ENCODE assay signal across 27 cellular contexts in genomic region chr6:1290805-1291204, GRCh38. TPM values are rescaled to one million over a fixed set of nuclear protein-coding genes. Genes with fewer than 3 reads are reported as not detected.
DNase-seq lines count a peak whose midpoint lies in the region; ATAC-seq, FAIRE-seq and TF ChIP-seq lines count a peak whose summit lies in the region.
"Had no signal": no experiment of that assay in that cellular context is flagged by ENCODE, and none has a peak within 500 bp of the region (broad histone marks: within the 10 kb centered on the region; RNA-seq: fewer than 3 reads in every experiment).

No MANE protein-coding gene starts in this region.

- no peak for TF ChIP-seq RAD21 in HepG2 (CRISPR knock-in tag; IDR thresholded peaks at IDR 0.05)

- peak overlapping the region; percentile 91 for H3K27ac Mint-ChIP-seq in dendritic cell treated with granulocyte-macrophage colony-stimulating factor and Interleukin-4, amounts not matched to agents 40 ng/mL and 50 ng/mL, for 4 days
- no peak overlapping the region for H3K27ac Mint-ChIP-seq in mesothelial cell of epicardium
- H3K27ac Mint-ChIP-seq: CD4-positive, CD25-positive, alpha-beta regulatory T cell; HFFc6 had no signal

- peaks cover 20% of the 10 kb centered on the region for H3K9me3 Mint-ChIP-seq in dendritic cell treated with granulocyte-macrophage colony-stimulating factor and Interleukin-4, amounts not matched to agents 40 ng/mL and 50 ng/mL, for 4 days
- peaks cover 9% of the 10 kb centered on the region for H3K9me3 Mint-ChIP-seq in mesothelial cell of epicardium
- H3K9me3 Mint-ChIP-seq: HFFc6 had no signal

- H3K4me3 Mint-ChIP-seq in dendritic cell treated with granulocyte-macrophage colony-stimulating factor and Interleukin-4, amounts not matched to agents 40 ng/mL and 50 ng/mL, for 4 days, result no peak overlapping the region
- H3K4me3 Mint-ChIP-seq in mesothelial cell of epicardium, result no peak overlapping the region
- H3K4me3 Mint-ChIP-seq: CD4-positive, CD25-positive, alpha-beta regulatory T cell; CD8-positive, alpha-beta memory T cell; HFFc6 had no signal

- WGBS in HepG2 (ENCODE audit: low lambda C conversion rate), result 88% methylated on average over 4 of the region's 4 CpGs
- 70% methylated on average over 4 of the region's 4 CpGs for WGBS in right lobe of liver (ENCODE audit: insufficient coverage, low coverage, low lambda C conversion rate, missing lambda C conversion rate)

- no peak for TF ChIP-seq EP300 in HepG2 (IDR thresholded peaks at IDR 0.05; ENCODE audit: low read depth in 2 of 2, low read length in 2 of 2)
- TF ChIP-seq EP300 in HepG2 (CRISPR knock-in tag; IDR thresholded peaks at IDR 0.05; ENCODE audit: borderline replicate concordance), result no peak

- CTCF ChIA-PET in HepG2 (lab: Yijun Ruan, JAX; ENCODE audit: low intra/inter-chr PET ratio, low total read pairs), result no interaction called here

- no TSS peak for BruUV-seq in HepG2 (replicated peaks; lab: Mats Ljungman, UMichigan)

- no peaks in the 10 kb centered on the region for H3K79me2 ChIP-seq in HepG2 (ENCODE audit: insufficient read depth, low read length)

- TF ChIP-seq CTCF in HepG2 (CRISPR knock-in tag; IDR thresholded peaks at IDR 0.05) (no peak), right lobe of liver (IDR thresholded peaks at IDR 0.05) (no peak), lower lobe of right lung (IDR thresholded peaks at IDR 0.05) (no peak), upper lobe of right lung (IDR thresholded peaks at IDR 0.05) (no peak), WERI-Rb-1 (IDR thresholded peaks at IDR 0.05; ENCODE audit: low read depth, low read length) (no peak), mesothelial cell of epicardium (IDR thresholded peaks at IDR 0.05; ENCODE audit: unreplicated experiment) (no peak)

- DNase-seq in HepG2 (ENCODE audit: low spot score) (no peak), right lobe of liver (no peak), lower lobe of right lung (no peak), upper lobe of right lung (no peak), WERI-Rb-1 (no peak), A172 (ENCODE audit: low spot score) (no peak), mesothelial cell of epicardium (ENCODE audit: low spot score in 2 of 2, unreplicated experiment in 2 of 2) (no peak)
- DNase-seq: ACHN; AML-193; C1 segment of cervical spinal cord; CD4-positive, CD25-positive, alpha-beta regulatory T cell; CD8-positive, alpha-beta memory T cell; DMS 273 treated with DMSO at 0.1 percent for 48 hours; DMS53; DMS79 treated with DMSO at 0.1 percent for 48 hours; GF-D8; GOT3; HFFc6 had no signal

- no peaks in the 10 kb centered on the region for H4K20me1 ChIP-seq in HepG2 (ENCODE audit: insufficient read depth, low read length)

- H3K9ac ChIP-seq in HepG2 (ENCODE audit: insufficient read depth, low read depth, low read length), result no peak overlapping the region

- H3K36me3 ChIP-seq in HepG2 (replicated peaks in 1 of 2; ENCODE audit: control insufficient read depth in 1 of 2, insufficient read depth in 2 of 2, low read length in 2 of 2), result no peaks in the 10 kb centered on the region
- no peaks in the 10 kb centered on the region for H3K36me3 ChIP-seq in right lobe of liver
- no peaks in the 10 kb centered on the region for H3K36me3 ChIP-seq in lower lobe of right lung
- H3K36me3 ChIP-seq in upper lobe of right lung, result no peaks in the 10 kb centered on the region
- no peaks in the 10 kb centered on the region for H3K36me3 ChIP-seq in WERI-Rb-1
- H3K36me3 ChIP-seq: HAP-1 had no signal

- no peak overlapping the region for H3K4me2 ChIP-seq in HepG2 (ENCODE audit: low read depth, low read length)
- H3K4me2 ChIP-seq: A549 had no signal

- no peak overlapping the region for H2AFZ ChIP-seq in HepG2 (ENCODE audit: low read length)

- no peaks in the 10 kb centered on the region for H3K27me3 ChIP-seq in HepG2 (ENCODE audit: control insufficient read depth in 1 of 2, insufficient read depth in 2 of 2, low read length in 2 of 2)
- H3K27me3 ChIP-seq in right lobe of liver, result no peaks in the 10 kb centered on the region
- H3K27me3 ChIP-seq in lower lobe of right lung (ENCODE audit: low read depth), result no peaks in the 10 kb centered on the region
- no peaks in the 10 kb centered on the region for H3K27me3 ChIP-seq in upper lobe of right lung
- H3K27me3 ChIP-seq in WERI-Rb-1 (ENCODE audit: insufficient read depth, low read depth, severe bottlenecking), result no peaks in the 10 kb centered on the region

- TF ChIP-seq POLR2A in HepG2 (IDR thresholded peaks at IDR 0.05; ENCODE audit: insufficient read depth in 1 of 2, low read depth in 2 of 2, low read length in 2 of 2) (no peak), right lobe of liver (IDR thresholded peaks at IDR 0.05) (no peak)

- H3K4me1 Mint-ChIP-seq in dendritic cell treated with granulocyte-macrophage colony-stimulating factor and Interleukin-4, amounts not matched to agents 40 ng/mL and 50 ng/mL, for 4 days (ENCODE audit: low read depth), result peaks cover 68% of the 10 kb centered on the region
- peaks cover 5% of the 10 kb centered on the region for H3K4me1 Mint-ChIP-seq in mesothelial cell of epicardium
- H3K4me1 Mint-ChIP-seq: CD4-positive, CD25-positive, alpha-beta regulatory T cell; CD8-positive, alpha-beta memory T cell had no signal

- no peaks in the 10 kb centered on the region for H3K36me3 Mint-ChIP-seq in dendritic cell treated with granulocyte-macrophage colony-stimulating factor and Interleukin-4, amounts not matched to agents 40 ng/mL and 50 ng/mL, for 4 days (ENCODE audit: low read depth)
- no peaks in the 10 kb centered on the region for H3K36me3 Mint-ChIP-seq in mesothelial cell of epicardium
- H3K36me3 Mint-ChIP-seq: CD4-positive, CD25-positive, alpha-beta regulatory T cell; CD8-positive, alpha-beta memory T cell had no signal

- in situ Hi-C loops in HepG2 (cut with HindIII; ENCODE audit: extremely low pct_ligation_motif_present, low pct_unique_long_range_greater_than_20kb), result no loop called here

- H3K9me3 ChIP-seq in HepG2 (ENCODE audit: low read length), result no peaks in the 10 kb centered on the region
- H3K9me3 ChIP-seq in right lobe of liver, result no peaks in the 10 kb centered on the region
- no peaks in the 10 kb centered on the region for H3K9me3 ChIP-seq in lower lobe of right lung
- H3K9me3 ChIP-seq in upper lobe of right lung, result no peaks in the 10 kb centered on the region
- H3K9me3 ChIP-seq in WERI-Rb-1 (ENCODE audit: severe bottlenecking), result no peaks in the 10 kb centered on the region
- H3K9me3 ChIP-seq: A549, HAP-1 had no signal

- H3K4me3 ChIP-seq in HepG2 (replicated peaks in 1 of 3; ENCODE audit: insufficient read depth in 1 of 3, low read depth in 2 of 3, low read length in 3 of 3) (no peak overlapping the region), right lobe of liver (no peak overlapping the region), lower lobe of right lung (no peak overlapping the region), upper lobe of right lung (no peak overlapping the region), WERI-Rb-1 (ENCODE audit: low read depth, low read length) (no peak overlapping the region)
- H3K4me3 ChIP-seq: A549, HAP-1 had no signal

- FAIRE-seq in HepG2 (lab: Jason Lieb, UNC), result no peak
- FAIRE-seq: A549, D721Med, GM12891, GM18507, H54 had no signal

- peak; percentile 40; the same call in 1 of the 3 replicates for ATAC-seq in HepG2
- no peak for ATAC-seq in right lobe of liver
- ATAC-seq in lower lobe of right lung, result no peak
- ATAC-seq in upper lobe of right lung, result no peak
- ATAC-seq: A549 had no signal

- intact Hi-C loops in HepG2 (cut with micrococcal nuclease; ENCODE audit: unreplicated experiment) (no loop called here), right lobe of liver (cut with DNase I) (no loop called here), lower lobe of right lung (cut with DNase I) (no loop called here), upper lobe of right lung (cut with DNase I) (no loop called here)
- intact Hi-C loops in dendritic cell treated with granulocyte-macrophage colony-stimulating factor and Interleukin-4, amounts not matched to agents 40 ng/mL and 50 ng/mL, for 4 days (cut with micrococcal nuclease), result no loop called here

- POLR2A ChIA-PET in HepG2 (lab: Yijun Ruan, JAX), result interaction anchor here (1.3 to 6.0 kb wide), 5 partner anchors 18 to 236 kb away, joined by 6 to 46 read pairs (median 10); partner anchors contain the start of gene FOXQ1

- H3K27ac ChIP-seq in HepG2 (ENCODE audit: extremely low read length, insufficient read depth, low read length) (no peak overlapping the region), right lobe of liver (no peak overlapping the region), lower lobe of right lung (peak overlapping the region; percentile 13), upper lobe of right lung (peak overlapping the region; percentile 24), WERI-Rb-1 (no peak overlapping the region)
- H3K27ac ChIP-seq: 22Rv1, A549 had no signal

- peaks cover 10% of the 10 kb centered on the region for H3K27me3 Mint-ChIP-seq in dendritic cell treated with granulocyte-macrophage colony-stimulating factor and Interleukin-4, amounts not matched to agents 40 ng/mL and 50 ng/mL, for 4 days
- peaks cover 58% of the 10 kb centered on the region for H3K27me3 Mint-ChIP-seq in mesothelial cell of epicardium (ENCODE audit: low read depth)
- H3K27me3 Mint-ChIP-seq: CD4-positive, CD25-positive, alpha-beta regulatory T cell had no signal

- H3K4me1 ChIP-seq in HepG2 (ENCODE audit: insufficient read depth, low read length) (peaks cover 25% of the 10 kb centered on the region), right lobe of liver (no peaks in the 10 kb centered on the region), lower lobe of right lung (peaks cover 18% of the 10 kb centered on the region), upper lobe of right lung (no peaks in the 10 kb centered on the region)
- H3K4me1 ChIP-seq: HAP-1 had no signal

RNA-seq across cellular contexts. Expression of gene FOXQ1, which starts 21.1 kb away (rescaled TPM):
- total RNA-seq in HepG2 (2016; rRNA removed; fragmentation: Illumina TruSeq; extraction: Trizol) (39.2 and 39.8 TPM in 2 replicates), right lobe of liver (1 to 10 TPM in 1 of 6 experiments, under 1 TPM in 5; 0.12 to 4.0 (median 0.23) TPM), lower lobe of right lung (7.5 TPM), upper lobe of right lung (12.3 TPM), mesothelial cell of epicardium (0.20 to 0.53 TPM (median 0.41 TPM) in 3 replicates)
- 15.7 and 16.9 TPM in 2 replicates for total RNA-seq in HepG2 (2016; cell fraction: cytosol; rRNA removed; fragmentation: Illumina TruSeq; extraction: Trizol; ENCODE audit: low read depth)
- 33.8 and 40.6 TPM in 2 replicates for total RNA-seq in HepG2 (2016; cell fraction: insoluble cytoplasmic fraction; rRNA removed; fragmentation: Illumina TruSeq; extraction: Trizol)
- 48.5 and 52.3 TPM in 2 replicates for total RNA-seq in HepG2 (2016; cell fraction: membrane; rRNA removed; fragmentation: Illumina TruSeq; extraction: Trizol)
- total RNA-seq in HepG2 (2016; cell fraction: nucleus; rRNA removed; fragmentation: Illumina TruSeq; extraction: Trizol), result 33.3 and 37.9 TPM in 2 replicates
- 25.3 and 35.2 TPM in 2 replicates for polyA plus RNA-seq in HepG2 (2011; rRNA removed)
- polyA plus RNA-seq in HepG2 (2011; cell fraction: cytosol; rRNA removed), result 23.3 and 28.0 TPM in 2 replicates
- 24.4 and 38.2 TPM in 2 replicates for polyA plus RNA-seq in HepG2 (2011; cell fraction: nucleus; rRNA removed)
- polyA plus RNA-seq in HepG2 (2012), result 29.4 and 33.5 TPM in 2 replicates
- polyA plus RNA-seq in HepG2 (2016; cell fraction: cytosol; fragmentation: Illumina TruSeq; extraction: Trizol; ENCODE audit: low read depth), result 14.0 and 20.5 TPM in 2 replicates
- polyA plus RNA-seq in HepG2 (2016; cell fraction: insoluble cytoplasmic fraction; fragmentation: Illumina TruSeq; extraction: Trizol; ENCODE audit: low read depth), result 80.2 and 86.7 TPM in 2 replicates
- 44.4 and 57.9 TPM in 2 replicates for polyA plus RNA-seq in HepG2 (2016; cell fraction: membrane; fragmentation: Illumina TruSeq; extraction: Trizol; ENCODE audit: low read depth)
- 69.2 and 74.9 TPM in 2 replicates for polyA plus RNA-seq in HepG2 (2016; cell fraction: nucleus; fragmentation: Illumina TruSeq; extraction: Trizol; ENCODE audit: insufficient read depth, low read depth)
- 8.1 and 73.3 TPM in 2 replicates for polyA minus RNA-seq in HepG2 (2011; rRNA and poly(A)+ RNA removed; ENCODE audit: low replicate concordance)
- 46.4 and 59.0 TPM in 2 replicates for polyA minus RNA-seq in HepG2 (2011; cell fraction: cytosol; rRNA and poly(A)+ RNA removed)
- 48.1 and 66.8 TPM in 2 replicates for polyA minus RNA-seq in HepG2 (2011; cell fraction: nucleus; rRNA and poly(A)+ RNA removed)
- total RNA-seq in A172 (2014; rRNA removed; shearing (Covaris generic)), result 0.24 TPM in 1 of 2 replicates, not detected in the other
- total RNA-seq: CD4-positive, CD25-positive, alpha-beta regulatory T cell; CD8-positive, alpha-beta memory T cell; G401 had no signal
- polyA plus RNA-seq: CD4-positive, CD25-positive, alpha-beta regulatory T cell; CD8-positive, alpha-beta memory T cell had no signal

Comparison
In these comparisons a context has a peak if more than half of its experiments do, and no peak if none do; other contexts are left out.
1. H3K27ac ChIP-seq: peak in lower lobe of right lung (single experiment) and upper lobe of right lung (single experiment); none in HepG2 (single experiment), right lobe of liver (0 of 3) and WERI-Rb-1 (single experiment).